In the genomic region with DNA sequence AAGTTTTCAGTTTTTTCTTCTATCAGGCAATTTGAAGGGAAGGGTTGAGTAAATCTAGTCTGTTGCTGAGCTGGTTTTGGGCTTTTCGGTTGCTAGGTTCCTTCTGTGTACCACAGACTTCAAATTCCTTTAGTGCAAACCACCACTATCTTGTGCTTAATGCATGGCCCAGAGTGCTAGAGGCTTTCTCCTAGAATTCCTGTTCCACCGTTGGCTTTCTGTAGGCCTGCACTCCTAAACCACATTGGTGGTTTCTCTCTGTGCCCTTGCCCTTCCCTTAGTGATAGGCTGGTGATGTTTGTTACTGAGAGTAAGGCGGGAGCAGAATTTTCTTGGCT, we compare ENCODE assay signal across 16 cellular contexts.
DNase-seq lines count a peak whose midpoint lies in the region; ATAC-seq, FAIRE-seq and TF ChIP-seq lines count a peak whose summit lies in the region.
"Had no signal": no experiment of that assay in that cellular context is flagged by ENCODE, and none has a peak within 500 bp of the region (broad histone marks: within the 10 kb centered on the region; RNA-seq: fewer than 3 reads in every experiment).

No MANE protein-coding gene starts in this region.

- peak overlapping the region; percentile 31 for H3K27ac ChIP-seq in RWPE2 (ENCODE audit: poor library complexity, severe bottlenecking)
- peak overlapping the region; percentile 29 for H3K27ac ChIP-seq in parathyroid adenoma

- H3K9ac ChIP-seq in parathyroid adenoma, result no peak overlapping the region

- H3K4me1 ChIP-seq in RWPE2 (ENCODE audit: insufficient read depth, poor library complexity, severe bottlenecking), result peaks cover 12% of the 10 kb centered on the region
- H3K4me1 ChIP-seq in parathyroid adenoma, result no peaks in the 10 kb centered on the region

- H3K27me3 ChIP-seq in RWPE2 (ENCODE audit: insufficient read depth, poor library complexity, severe bottlenecking) (no peaks in the 10 kb centered on the region), parathyroid adenoma (ENCODE audit: control insufficient read depth, insufficient read depth, low read length) (no peaks in the 10 kb centered on the region)
- H3K27me3 ChIP-seq: MG63 had no signal

- no peak for TF ChIP-seq CTCF in RWPE2 (IDR thresholded peaks at IDR 0.05; ENCODE audit: poor library complexity, severe bottlenecking)
- TF ChIP-seq CTCF in parathyroid adenoma (IDR thresholded peaks at IDR 0.05), result no peak

- ATAC-seq in RWPE2 (ENCODE audit: low read depth), result no peak
- no peak for ATAC-seq in activated CD4-positive, CD25-positive, alpha-beta regulatory T cell treated with anti-CD3 and anti-CD28 coated beads, Interleukin-2, amount 50 U/mL, for 24 hours
- ATAC-seq: natural killer cell had no signal

- H3K36me3 ChIP-seq in RWPE2 (ENCODE audit: low read depth) (peaks cover 3% of the 10 kb centered on the region; the same call in 1 of the 2 replicates), parathyroid adenoma (ENCODE audit: control insufficient read depth, insufficient read depth, low read length) (no peaks in the 10 kb centered on the region)
- H3K36me3 ChIP-seq: MG63 had no signal

- peak; percentile 21 for FAIRE-seq in GM19239 (lab: Jason Lieb, UNC)
- FAIRE-seq: kidney had no signal

- peak overlapping the region; percentile 25 for H2AFZ ChIP-seq in parathyroid adenoma

- H3K4me2 ChIP-seq in parathyroid adenoma (ENCODE audit: low read length), result no peak overlapping the region

- DNase-seq in GM19239 (ENCODE audit: insufficient read length, low spot score) (no peak), RWPE2 (ENCODE audit: low spot score) (no peak), fibroblast of peridontal ligament (ENCODE audit: extremely low read depth) (peak; percentile 26), NCI-H2227 (lab: John Stamatoyannopoulos, UW; ENCODE audit: unreplicated experiment) (no peak)
- no peak for DNase-seq in activated CD4-positive, alpha-beta T cell treated with anti-CD3 and anti-CD28 coated beads, Interleukin-2, amount 50 U/mL, for 4 hours
- no peak for DNase-seq in effector CD4-positive, alpha-beta T cell
- DNase-seq: activated CD4-positive, CD25-positive, alpha-beta regulatory T cell treated with anti-CD3 and anti-CD28 coated beads, Interleukin-2, amount 50 U/mL, for 72 hours; aorta; CD4-positive, alpha-beta memory T cell; effector memory CD4-positive, alpha-beta T cell; H7; kidney; MG63; natural killer cell had no signal

- H3K4me3 ChIP-seq in RWPE2 (ENCODE audit: severe bottlenecking) (no peak overlapping the region), parathyroid adenoma (ENCODE audit: low read depth, low read length) (no peak overlapping the region)
- H3K4me3 ChIP-seq: MG63 had no signal

- H3K9me3 ChIP-seq in RWPE2 (ENCODE audit: severe bottlenecking), result no peaks in the 10 kb centered on the region
- H3K9me3 ChIP-seq in parathyroid adenoma (ENCODE audit: control insufficient read depth, low read length), result no peaks in the 10 kb centered on the region
- H3K9me3 ChIP-seq: MG63 had no signal

- H3K79me2 ChIP-seq in parathyroid adenoma, result no peaks in the 10 kb centered on the region
